3 cellular contexts compared by ENCODE assay signal in the genomic region with DNA sequence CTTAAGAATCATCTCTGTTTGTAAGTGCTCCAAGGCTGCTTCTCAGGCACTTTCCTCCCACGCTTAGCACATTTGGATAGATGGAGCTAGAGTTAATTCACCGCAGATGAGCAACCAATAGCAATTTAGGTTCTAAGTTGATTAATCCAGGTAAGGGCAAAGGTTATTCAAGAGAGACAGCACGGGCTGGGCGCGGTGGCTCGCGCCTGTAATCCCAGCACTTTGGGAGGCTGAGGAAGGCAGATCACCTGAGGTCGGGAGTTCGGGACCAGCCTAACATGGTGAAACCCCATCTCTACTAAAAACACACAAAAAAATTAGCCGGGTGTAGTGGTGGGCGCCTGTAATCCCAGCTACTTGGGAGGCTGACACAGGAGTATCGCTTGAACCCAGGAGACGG. TPM values are rescaled to one million over a fixed set of nuclear protein-coding genes. Genes with fewer than 3 reads are reported as not detected.
"Had no signal": no experiment of that assay in that cellular context is flagged by ENCODE, and none has a peak within 500 bp of the region (broad histone marks: within the 10 kb centered on the region; RNA-seq: fewer than 3 reads in every experiment).

No MANE protein-coding gene starts in this region.

RNA-seq across cellular contexts. Expression of a gene that starts 54.5 kb away (rescaled TPM):
- total RNA-seq: GM23248, H4, HFFc6 had no signal
